9 cellular contexts compared by ENCODE assay signal in genomic region chr16:11079657-11080187, GRCh38.
DNase-seq lines count a peak whose midpoint lies in the region; ATAC-seq and TF ChIP-seq lines count a peak whose summit lies in the region.
"Had no signal": no experiment of that assay in that cellular context is flagged by ENCODE, and none has a peak within 500 bp of the region (broad histone marks: within the 10 kb centered on the region; RNA-seq: fewer than 3 reads in every experiment).

No MANE protein-coding gene starts in this region.

- peaks cover 32% of the 10 kb centered on the region for H3K36me3 Mint-ChIP-seq in activated T-helper 1 cell treated with anti-CD3 and anti-CD28 coated beads, Interleukin-12 subunit alpha, Interleukin-12 subunit beta, Interleukin-2, Interleukin-4 antibody, amounts not matched to agents 30 ng/mL and 10 ng/mL and 1 ng/mL, durations not matched to agents 14 hours and 24 hours and 36 hours (ENCODE audit: low read depth)

- peak; percentile 95 for DNase-seq in AG04449 (ENCODE audit: low read depth, low spot score)
- DNase-seq in activated T-helper 1 cell treated with anti-CD3 and anti-CD28 coated beads, Interleukin-12 subunit alpha, Interleukin-12 subunit beta, Interleukin-2, Interleukin-4 antibody, amounts not matched to agents 30 ng/mL and 10 ng/mL and 1 ng/mL, durations not matched to agents 14 hours and 24 hours and 36 hours (ENCODE audit: low spot score) = no peak
- DNase-seq in left lung = no peak
- no peak for DNase-seq in DMS114 treated with DMSO at 0.1 percent for 48 hours (lab: John Stamatoyannopoulos, UW; ENCODE audit: unreplicated experiment)
- DNase-seq in WERI-Rb-1 = no peak
- DNase-seq: stimulated activated CD8-positive, alpha-beta memory T cell treated with anti-CD3 and anti-CD28 coated beads, Interleukin-4, amount 100 ng/mL, for 48 hours had no signal

- H3K4me3 Mint-ChIP-seq in activated T-helper 1 cell treated with anti-CD3 and anti-CD28 coated beads, Interleukin-12 subunit alpha, Interleukin-12 subunit beta, Interleukin-2, Interleukin-4 antibody, amounts not matched to agents 30 ng/mL and 10 ng/mL and 1 ng/mL, durations not matched to agents 14 hours and 24 hours and 36 hours = peak overlapping the region; percentile 58

- H3K36me3 ChIP-seq in left lung (peaks cover 0 to 45% of the 10 kb centered on the region in 2 donors), WERI-Rb-1 (no peaks in the 10 kb centered on the region; the same call in 1 of the 2 replicates)

- H3K27ac Mint-ChIP-seq in activated T-helper 1 cell treated with anti-CD3 and anti-CD28 coated beads, Interleukin-12 subunit alpha, Interleukin-12 subunit beta, Interleukin-2, Interleukin-4 antibody, amounts not matched to agents 30 ng/mL and 10 ng/mL and 1 ng/mL, durations not matched to agents 14 hours and 24 hours and 36 hours = peak overlapping the region; percentile 90

- H3K9me3 Mint-ChIP-seq in activated T-helper 1 cell treated with anti-CD3 and anti-CD28 coated beads, Interleukin-12 subunit alpha, Interleukin-12 subunit beta, Interleukin-2, Interleukin-4 antibody, amounts not matched to agents 30 ng/mL and 10 ng/mL and 1 ng/mL, durations not matched to agents 14 hours and 24 hours and 36 hours = no peaks in the 10 kb centered on the region

- H3K9me3 ChIP-seq in left lung = no peaks in the 10 kb centered on the region
- no peaks in the 10 kb centered on the region for H3K9me3 ChIP-seq in WERI-Rb-1 (ENCODE audit: severe bottlenecking)

- POLR2A ChIA-PET in AG04449 (lab: Yijun Ruan, JAX) = interaction anchor here (0.7 to 1.5 kb wide), 4 partner anchors 25 to 176 kb away, joined by 3 to 13 read pairs (median 6); partner anchors contain the start of gene SOCS1

- TF ChIP-seq CTCF in AG04449 (IDR thresholded peaks at IDR 0.05; ENCODE audit: insufficient read depth, low read length, missing control alignments) = no peak
- TF ChIP-seq CTCF in left lung (IDR thresholded peaks at IDR 0.05) = no peak
- no peak for TF ChIP-seq CTCF in WERI-Rb-1 (IDR thresholded peaks at IDR 0.05; ENCODE audit: low read depth, low read length)

- intact Hi-C loops in activated T-helper 1 cell treated with anti-CD3 and anti-CD28 coated beads, Interleukin-12 subunit alpha, Interleukin-12 subunit beta, Interleukin-2, Interleukin-4 antibody, amounts not matched to agents 30 ng/mL and 10 ng/mL and 1 ng/mL, durations not matched to agents 14 hours and 24 hours and 36 hours (cut with micrococcal nuclease) = loop anchor here (2.0 to 10.0 kb wide), 3 partner anchors 55 to 705 kb away; no protein-coding TSS in a partner anchor
- intact Hi-C loops in left lung (cut with DNase I) = no loop called here

- H3K27ac ChIP-seq in left lung (peak overlapping the region in 1 of 2 donors; percentile 39), WERI-Rb-1 (no peak overlapping the region)

- H3K4me3 ChIP-seq in AG04449 (ENCODE audit: low read depth, low read length) = no peak overlapping the region; the same call in 1 of the 2 replicates
- H3K4me3 ChIP-seq in left lung = no peak overlapping the region
- H3K4me3 ChIP-seq in WERI-Rb-1 (ENCODE audit: low read depth, low read length) = no peak overlapping the region

- H3K4me1 ChIP-seq in left lung = peaks cover 7 to 8% of the 10 kb centered on the region in 2 donors

- ATAC-seq in GM19025 (IDR thresholded peaks at IDR 0.05; ENCODE audit: low read depth, unreplicated experiment) (peak; percentile 29), left lung (peak; percentile 14), GM21825 (IDR thresholded peaks at IDR 0.05; ENCODE audit: unreplicated experiment) (no peak), GM19324 (IDR thresholded peaks at IDR 0.05; ENCODE audit: low FRiP score, unreplicated experiment) (no peak)

- H3K27me3 ChIP-seq in left lung (no peaks in the 10 kb centered on the region), WERI-Rb-1 (ENCODE audit: insufficient read depth, low read depth, severe bottlenecking) (no peaks in the 10 kb centered on the region)

- H3K27me3 Mint-ChIP-seq in activated T-helper 1 cell treated with anti-CD3 and anti-CD28 coated beads, Interleukin-12 subunit alpha, Interleukin-12 subunit beta, Interleukin-2, Interleukin-4 antibody, amounts not matched to agents 30 ng/mL and 10 ng/mL and 1 ng/mL, durations not matched to agents 14 hours and 24 hours and 36 hours (ENCODE audit: insufficient read depth) = no peaks in the 10 kb centered on the region

- CTCF ChIA-PET in AG04449 (lab: Yijun Ruan, JAX) = interaction anchor here (0.9 to 1.4 kb wide), 4 partner anchors 18 to 176 kb away, joined by 3 to 4 read pairs (median 4); partner anchors contain the start of gene SOCS1

- peaks cover 94% of the 10 kb centered on the region for H3K4me1 Mint-ChIP-seq in activated T-helper 1 cell treated with anti-CD3 and anti-CD28 coated beads, Interleukin-12 subunit alpha, Interleukin-12 subunit beta, Interleukin-2, Interleukin-4 antibody, amounts not matched to agents 30 ng/mL and 10 ng/mL and 1 ng/mL, durations not matched to agents 14 hours and 24 hours and 36 hours (ENCODE audit: low read depth)

Comparison
In these comparisons a context has a peak if more than half of its experiments do, and no peak if none do; other contexts are left out.
1. ATAC-seq: peak in GM19025 (single experiment) and left lung (single experiment); none in GM21825 (single experiment) and GM19324 (single experiment).